In genomic region chr2:219672406-219672805, GRCh38 we compare ENCODE assay signal across 18 cellular contexts. TPM values are rescaled to one million over a fixed set of nuclear protein-coding genes. Genes with fewer than 3 reads are reported as not detected.
DNase-seq lines count a peak whose midpoint lies in the region; ATAC-seq and TF ChIP-seq lines count a peak whose summit lies in the region.
"Had no signal": no experiment of that assay in that cellular context is flagged by ENCODE, and none has a peak within 500 bp of the region (broad histone marks: within the 10 kb centered on the region; RNA-seq: fewer than 3 reads in every experiment).

No MANE protein-coding gene starts in this region.

- no peak for TF ChIP-seq CTCF in type B pancreatic cell (conservative IDR thresholded peaks at IDR 0.05)
- no peak for TF ChIP-seq CTCF in CD14-positive monocyte (IDR thresholded peaks at IDR 0.05)

- no peak for ATAC-seq in stimulated activated memory B cell treated with anti-CD40 and anti-IgM and Interleukin-4, amounts not matched to agents 10 μg/mL and 1 μg/mL and 100 μg/mL, for 72 hours
- ATAC-seq: GM12878, HCT116 had no signal

- no peaks in the 10 kb centered on the region for H3K36me3 Mint-ChIP-seq in type B pancreatic cell
- no peaks in the 10 kb centered on the region for H3K36me3 Mint-ChIP-seq in CD14-positive monocyte
- no peaks in the 10 kb centered on the region for H3K36me3 Mint-ChIP-seq in stimulated activated memory B cell treated with anti-CD40 and anti-IgM and Interleukin-4, amounts not matched to agents 10 μg/mL and 1 μg/mL and 100 μg/mL, for 72 hours
- H3K36me3 Mint-ChIP-seq: CD8-positive, alpha-beta memory T cell had no signal

- no peaks in the 10 kb centered on the region for H3K4me1 Mint-ChIP-seq in type B pancreatic cell (ENCODE audit: unreplicated experiment)
- H3K4me1 Mint-ChIP-seq in CD14-positive monocyte: no peaks in the 10 kb centered on the region
- no peaks in the 10 kb centered on the region for H3K4me1 Mint-ChIP-seq in stimulated activated memory B cell treated with anti-CD40 and anti-IgM and Interleukin-4, amounts not matched to agents 10 μg/mL and 1 μg/mL and 100 μg/mL, for 72 hours
- H3K4me1 Mint-ChIP-seq: B cell; CD8-positive, alpha-beta memory T cell had no signal

- intact Hi-C loops in CD14-positive monocyte (cut with micrococcal nuclease): no loop called here

- H3K9me3 Mint-ChIP-seq in type B pancreatic cell (no peaks in the 10 kb centered on the region), CD14-positive monocyte (peaks cover 0 to 2% (median 0%) of the 10 kb centered on the region in 7 donors)
- peaks cover 3% of the 10 kb centered on the region for H3K9me3 Mint-ChIP-seq in stimulated activated memory B cell treated with anti-CD40 and anti-IgM and Interleukin-4, amounts not matched to agents 10 μg/mL and 1 μg/mL and 100 μg/mL, for 72 hours
- H3K9me3 Mint-ChIP-seq: CD4-positive, alpha-beta T cell; H9 had no signal

- H3K27me3 Mint-ChIP-seq in type B pancreatic cell (peaks cover 34% of the 10 kb centered on the region), CD14-positive monocyte (ENCODE audit: low read depth in 3 of 3) (peaks cover 2 to 20% (median 13%) of the 10 kb centered on the region in 3 donors)
- H3K27me3 Mint-ChIP-seq in stimulated activated memory B cell treated with anti-CD40 and anti-IgM and Interleukin-4, amounts not matched to agents 10 μg/mL and 1 μg/mL and 100 μg/mL, for 72 hours: peaks cover 48% of the 10 kb centered on the region

- peak; percentile 26 for DNase-seq in activated CD8-positive, alpha-beta memory T cell treated with anti-CD3 and anti-CD28 coated beads for 24 hours
- no peak for DNase-seq in activated CD8-positive, alpha-beta memory T cell treated with anti-CD3 and anti-CD28 coated beads, Interleukin-2, amount 50 U/mL, for 48 hours
- DNase-seq in mesenteric fat pad (ENCODE audit: low spot score) (peak; percentile 55), type B pancreatic cell (ENCODE audit: extremely low spot score, unreplicated experiment) (peak; percentile 49), CD14-positive monocyte (ENCODE audit: low spot score) (no peak), activated gamma-delta T cell treated with Interleukin-2 at 50 U/mL for 16 hours (no peak)
- DNase-seq: CD4-positive, alpha-beta T cell; CD8-positive, alpha-beta memory T cell; DMS 273 treated with DMSO at 0.1 percent for 48 hours; DMS79; EL; GDM1; GOT3; H9 had no signal

- no peak overlapping the region for H3K4me3 Mint-ChIP-seq in type B pancreatic cell
- no peak overlapping the region for H3K4me3 Mint-ChIP-seq in CD14-positive monocyte
- no peak overlapping the region for H3K4me3 Mint-ChIP-seq in stimulated activated memory B cell treated with anti-CD40 and anti-IgM and Interleukin-4, amounts not matched to agents 10 μg/mL and 1 μg/mL and 100 μg/mL, for 72 hours
- H3K4me3 Mint-ChIP-seq: B cell; CD4-positive, alpha-beta T cell; CD8-positive, alpha-beta memory T cell; H9 had no signal

- H3K27ac Mint-ChIP-seq in type B pancreatic cell: no peak overlapping the region
- no peak overlapping the region for H3K27ac Mint-ChIP-seq in CD14-positive monocyte
- H3K27ac Mint-ChIP-seq in stimulated activated memory B cell treated with anti-CD40 and anti-IgM and Interleukin-4, amounts not matched to agents 10 μg/mL and 1 μg/mL and 100 μg/mL, for 72 hours: no peak overlapping the region
- H3K27ac Mint-ChIP-seq: B cell; CD4-positive, alpha-beta T cell; CD8-positive, alpha-beta memory T cell; H9 had no signal

RNA-seq across cellular contexts. Expression of gene SLC4A3, which starts 45.0 kb away (rescaled TPM):
- total RNA-seq in mesenteric fat pad: 6.7 TPM
- total RNA-seq in type B pancreatic cell (ENCODE audit: low replicate concordance): 8.0 and 15.8 TPM in 2 replicates
- polyA plus RNA-seq in CD14-positive monocyte: not detected
- total RNA-seq: B cell, GM12878 had no signal
- polyA plus RNA-seq: CD8-positive, alpha-beta memory T cell had no signal

Comparison
In these comparisons a context has a peak if more than half of its experiments do, and no peak if none do; other contexts are left out.
1. DNase-seq: peak in activated CD8-positive, alpha-beta memory T cell treated with anti-CD3 and anti-CD28 coated beads for 24 hours (single experiment), mesenteric fat pad (single experiment) and type B pancreatic cell (single experiment); none in activated CD8-positive, alpha-beta memory T cell treated with anti-CD3 and anti-CD28 coated beads, Interleukin-2, amount 50 U/mL, for 48 hours (single experiment), CD14-positive monocyte (single experiment) and activated gamma-delta T cell treated with Interleukin-2 at 50 U/mL for 16 hours (single experiment).